Comparison of ENCODE assay signal across 15 cellular contexts in the genomic region with DNA sequence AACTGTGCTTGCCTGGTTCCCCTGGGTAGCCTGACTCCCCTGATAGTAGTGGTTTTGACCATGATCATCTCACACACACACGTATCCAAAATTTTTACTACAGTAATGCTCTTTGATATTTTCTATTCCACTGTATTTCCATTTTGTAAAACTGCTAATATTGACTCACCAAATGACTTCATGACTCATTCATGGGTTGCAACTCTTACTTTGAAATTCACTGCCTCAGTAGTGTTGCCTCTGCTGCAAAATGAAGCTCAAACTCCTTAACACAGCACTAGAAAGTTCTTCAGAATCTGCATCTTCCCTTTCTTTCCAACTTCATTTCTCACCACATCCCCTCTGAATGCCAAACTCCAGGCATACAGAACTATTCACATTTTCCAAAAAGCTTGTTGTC. TPM values are rescaled to one million over a fixed set of nuclear protein-coding genes. Genes with fewer than 3 reads are reported as not detected.
DNase-seq lines count a peak whose midpoint lies in the region; ATAC-seq and TF ChIP-seq lines count a peak whose summit lies in the region.
"Had no signal": no experiment of that assay in that cellular context is flagged by ENCODE, and none has a peak within 500 bp of the region (broad histone marks: within the 10 kb centered on the region; RNA-seq: fewer than 3 reads in every experiment).

No MANE protein-coding gene starts in this region.

- H3K4me3 ChIP-seq in fibroblast of pulmonary artery (replicated peaks; ENCODE audit: low read depth, low read length): no peak overlapping the region
- H3K4me3 ChIP-seq: HAP-1 had no signal

- intact Hi-C loops in Right ventricle myocardium superior (cut with DNase I): no loop called here

- no peak for TF ChIP-seq CTCF in fibroblast of pulmonary artery (IDR thresholded peaks at IDR 0.05; ENCODE audit: low read length, missing control alignments)

- DNase-seq in DMS53 (lab: John Stamatoyannopoulos, UW): peak; percentile 1
- DNase-seq in DMS53 treated with DMSO at 0.1 percent for 48 hours (lab: John Stamatoyannopoulos, UW; ENCODE audit: unreplicated experiment): no peak
- peak; percentile 37 for DNase-seq in amniotic epithelial cell (ENCODE audit: low read depth)
- DNase-seq in fibroblast of pulmonary artery (ENCODE audit: low read depth): peak; percentile 20
- DNase-seq in NCI-H2227 (lab: John Stamatoyannopoulos, UW; ENCODE audit: unreplicated experiment): no peak
- no peak for DNase-seq in NCI-H82 (lab: John Stamatoyannopoulos, UW)
- no peak for DNase-seq in A172 (ENCODE audit: low spot score)
- DNase-seq in Right ventricle myocardium superior: no peak
- DNase-seq: NCI-H1092, NCI-H1694 treated with DMSO at 0.1 percent for 48 hours, NCI-H446 treated with DMSO at 0.1 percent for 48 hours, NCI-H748 treated with DMSO at 0.1 percent for 48 hours, SK-N-SH had no signal

- no peak for ATAC-seq in Right ventricle myocardium superior (ENCODE audit: poor library complexity)
- ATAC-seq: Right ventricle myocardium inferior had no signal

RNA-seq across cellular contexts. Expression of a gene that starts 20.3 kb away (rescaled TPM):
- total RNA-seq in A172 (2014; rRNA removed; shearing (Covaris generic)): not detected in 2 replicates
- 0.78 TPM for total RNA-seq in Right ventricle myocardium superior

Comparison
In these comparisons a context has a peak if more than half of its experiments do, and no peak if none do; other contexts are left out.
1. DNase-seq: peak in DMS53 (single experiment), amniotic epithelial cell (single experiment) and fibroblast of pulmonary artery (single experiment); none in DMS53 treated with DMSO at 0.1 percent for 48 hours (single experiment), NCI-H2227 (single experiment), NCI-H82 (single experiment), A172 (single experiment) and Right ventricle myocardium superior (single experiment).